ENCODE assay signal across 1 cellular context in the genomic region with DNA sequence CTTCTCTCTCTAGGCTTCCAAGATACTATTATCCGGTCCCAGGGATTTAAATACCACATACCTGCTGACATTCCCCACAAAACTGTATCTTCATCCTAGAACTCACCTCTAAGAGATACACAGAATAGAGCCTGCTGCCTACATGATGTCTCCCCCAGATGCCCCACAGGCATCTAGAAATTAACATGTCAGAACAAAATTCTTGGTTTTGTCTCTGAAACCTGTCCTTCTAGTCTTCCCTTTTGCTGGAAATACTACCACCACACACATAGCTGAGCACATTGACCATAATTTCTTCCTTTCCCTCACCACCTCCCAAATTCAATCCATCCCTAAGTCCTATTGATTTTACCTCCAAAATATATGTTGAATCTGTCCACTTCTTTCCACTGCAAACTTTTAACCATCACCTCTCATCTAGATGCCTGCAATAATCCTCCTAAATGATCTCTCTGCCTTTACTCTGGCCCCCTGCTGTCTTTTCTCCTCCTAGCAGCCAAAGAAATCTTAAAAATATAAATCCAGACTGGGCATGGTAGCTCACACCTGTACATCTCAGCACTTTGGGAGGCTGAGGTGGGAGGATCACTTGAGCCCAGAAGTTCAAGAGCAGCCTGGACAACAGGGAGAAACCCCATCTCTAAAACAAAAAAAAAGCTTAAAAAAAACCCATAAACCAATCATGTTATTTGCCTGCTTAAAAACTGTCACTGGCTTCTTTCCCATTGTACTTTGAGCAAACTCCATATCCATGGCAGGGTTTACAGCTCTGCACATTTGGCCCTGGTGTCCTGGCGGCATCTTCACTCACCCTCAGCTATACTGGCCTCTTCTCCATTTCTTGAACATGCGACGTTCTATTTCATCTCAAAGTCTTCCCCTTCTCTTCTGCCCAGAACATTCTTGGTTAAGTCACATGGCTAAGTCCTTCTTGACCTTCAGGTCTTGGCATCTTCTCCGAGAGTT.
A peak's percentile ranks its signal among the peaks of the same experiment; 100 is the strongest.
TF ChIP-seq lines count a peak whose summit lies in the region.

No MANE protein-coding gene starts in this region.

TF ChIP-seq in IMR-90, 13 proteins besides CTCF, POLR2A, EP300 and RAD21:
- TF ChIP-seq SMC3 (IDR thresholded peaks at IDR 0.05; ENCODE audit: low read depth, low read length): peak; percentile 41; the same call in 1 of the 2 replicates
- no peak for TF ChIP-seq MAZ (IDR thresholded peaks at IDR 0.05; ENCODE audit: borderline replicate concordance, low read depth, low read length)
TF ChIP-seq in IMR-90: peak in this region for 1.
